ENCODE assay signal across 12 cellular contexts in the genomic region with DNA sequence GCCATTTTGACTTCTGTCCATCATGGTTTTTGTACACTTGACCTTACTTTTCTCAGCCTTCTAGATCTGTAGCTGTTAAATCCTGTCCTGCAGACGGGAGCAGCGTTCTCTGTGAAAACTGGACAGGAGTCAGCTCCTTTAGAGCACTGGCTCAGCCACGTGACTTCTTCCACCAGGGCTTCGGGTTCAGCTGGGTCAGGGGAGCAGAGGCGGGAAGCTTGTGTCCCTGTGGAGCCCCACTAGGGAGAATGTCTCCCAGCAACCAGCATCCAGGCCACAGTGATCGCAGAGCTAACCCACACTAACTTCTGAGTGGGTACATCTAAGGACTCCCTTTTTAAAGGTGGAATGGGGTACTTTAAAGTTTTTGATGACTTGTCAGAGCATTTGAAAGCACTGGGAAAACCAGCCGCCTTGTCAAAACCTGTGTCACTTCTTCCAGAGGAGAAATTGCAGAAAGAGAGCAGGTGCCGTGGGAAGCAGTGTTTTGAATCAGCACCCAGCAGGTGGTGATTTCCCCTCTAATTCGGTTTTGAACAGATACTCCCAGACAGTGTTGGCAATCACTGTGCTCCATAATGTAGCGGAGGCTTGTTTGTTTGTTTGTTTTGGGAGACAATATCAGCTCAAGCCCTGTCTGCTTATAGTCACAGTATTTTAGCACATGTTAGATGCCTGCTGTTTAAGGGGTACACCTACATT. TPM values are rescaled to one million over a fixed set of nuclear protein-coding genes. Genes with fewer than 3 reads are reported as not detected.
DNase-seq lines count a peak whose midpoint lies in the region; ATAC-seq and TF ChIP-seq lines count a peak whose summit lies in the region.
"Had no signal": no experiment of that assay in that cellular context is flagged by ENCODE, and none has a peak within 500 bp of the region (broad histone marks: within the 10 kb centered on the region; RNA-seq: fewer than 3 reads in every experiment).

No MANE protein-coding gene starts in this region.

- no peaks in the 10 kb centered on the region for H3K36me3 ChIP-seq in heart right ventricle
- H3K36me3 ChIP-seq: Peyer's patch, WERI-Rb-1 had no signal

- no peak overlapping the region for H3K27ac ChIP-seq in heart right ventricle
- H3K27ac ChIP-seq: Peyer's patch, WERI-Rb-1 had no signal

- H3K9me3 ChIP-seq in heart right ventricle: peaks cover 0 to 7% (median 0%) of the 10 kb centered on the region in 11 donors
- H3K9me3 ChIP-seq: Peyer's patch had no signal

- intact Hi-C loops in heart right ventricle (cut with DNase I): no loop called here

- peak; percentile 71 for DNase-seq in NCI-H2107 treated with DMSO at 0.1 percent for 48 hours (lab: John Stamatoyannopoulos, UW; ENCODE audit: unreplicated experiment)
- DNase-seq in NCI-H2107 (lab: John Stamatoyannopoulos, UW): no peak
- DNase-seq in NCI-H146 treated with DMSO at 0.1 percent for 48 hours (lab: John Stamatoyannopoulos, UW; ENCODE audit: unreplicated experiment): peak; percentile 45
- DNase-seq in heart right ventricle: peak; percentile 23 to 31
- DNase-seq in retina: peak; percentile 36
- DNase-seq in CD1c-positive myeloid dendritic cell (ENCODE audit: extremely low spot score): no peak
- DNase-seq in NK-92 treated with Interleukin-12 subunit alpha and Interleukin-12 subunit beta, amount 100 ng/mL, for 24 hours (lab: John Stamatoyannopoulos, UW): no peak
- DNase-seq: DMS79 treated with DMSO at 0.1 percent for 48 hours; Peyer's patch; stimulated activated naive CD8-positive, alpha-beta T cell treated with anti-CD3 and anti-CD28 coated beads, Interleukin-15, Interleukin-2, amounts not matched to agents 100 U/mL and 50 U/mL, for 24 hours; WERI-Rb-1 had no signal

- ATAC-seq in heart right ventricle (peak; percentile 55 to 88 (median 66)), HG03280 (IDR thresholded peaks at IDR 0.05; ENCODE audit: unreplicated experiment) (no peak)
- ATAC-seq: stimulated activated naive CD8-positive, alpha-beta T cell treated with anti-CD3 and anti-CD28 coated beads, Interleukin-15, Interleukin-2, amounts not matched to agents 100 U/mL and 50 U/mL, for 24 hours had no signal

- H3K27me3 ChIP-seq in heart right ventricle: no peaks in the 10 kb centered on the region
- H3K27me3 ChIP-seq: Peyer's patch had no signal

- 53 to 58% methylated on average over 10 of the region's 10 CpGs for WGBS in heart right ventricle, 2 donors

- peaks cover 0 to 23% (median 15%) of the 10 kb centered on the region in 9 donors for H3K4me1 ChIP-seq in heart right ventricle
- H3K4me1 ChIP-seq: Peyer's patch had no signal

- no peak for TF ChIP-seq CTCF in heart right ventricle (IDR thresholded peaks at IDR 0.05)

- H3K4me3 ChIP-seq in heart right ventricle: no peak overlapping the region
- H3K4me3 ChIP-seq: Peyer's patch had no signal

RNA-seq across cellular contexts. Expression of a gene that starts 17.9 kb away (rescaled TPM):
- 10 to 100 TPM; 15.9 to 23.7 (median 19.2) TPM for total RNA-seq in heart right ventricle
- polyA plus RNA-seq in heart right ventricle: 10 to 100 TPM; 14.6 to 23.8 TPM

RNA-seq across cellular contexts. Expression of a gene that starts 46.8 kb away (rescaled TPM):
- total RNA-seq in heart right ventricle: 100 to 1,000 TPM; 108 to 161 (median 116) TPM
- 100 to 1,000 TPM; 104 to 149 TPM for polyA plus RNA-seq in heart right ventricle

Comparison
In these comparisons a context has a peak if more than half of its experiments do, and no peak if none do; other contexts are left out.
1. DNase-seq: peak in NCI-H2107 treated with DMSO at 0.1 percent for 48 hours (single experiment), NCI-H146 treated with DMSO at 0.1 percent for 48 hours (single experiment), heart right ventricle (2 of 2) and retina (single experiment); none in NCI-H2107 (single experiment), CD1c-positive myeloid dendritic cell (single experiment) and NK-92 treated with Interleukin-12 subunit alpha and Interleukin-12 subunit beta, amount 100 ng/mL, for 24 hours (single experiment).